In the genomic region with DNA sequence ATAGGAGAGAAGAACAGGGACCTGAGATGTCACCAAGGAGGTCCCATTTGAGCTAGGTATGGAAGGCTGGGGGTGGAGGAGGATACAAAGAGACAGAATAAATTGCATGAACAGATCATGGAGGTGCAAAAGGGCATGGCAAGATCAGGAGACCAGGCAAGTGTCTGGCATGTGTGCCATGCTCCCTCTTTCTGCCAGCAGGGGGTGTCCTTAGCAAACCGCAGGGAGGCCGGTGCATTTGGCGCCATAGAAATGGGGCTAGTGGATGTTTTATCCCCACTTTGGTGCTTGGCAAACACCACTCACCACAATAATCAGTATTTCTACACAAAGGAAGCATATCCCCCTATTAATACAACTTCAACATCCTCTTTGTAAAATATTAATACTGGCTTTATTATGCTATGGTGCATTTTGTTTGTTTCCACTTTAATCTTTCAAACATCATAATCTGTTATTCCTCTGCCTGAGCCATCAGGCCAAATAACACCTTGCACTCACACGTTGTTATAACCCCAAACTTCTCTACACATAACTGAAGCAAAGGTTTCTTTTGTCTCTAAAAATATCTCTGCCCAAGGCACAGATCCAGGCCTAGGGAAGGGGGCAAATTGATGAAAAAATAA, we compare ENCODE assay signal across 8 cellular contexts. TPM values are rescaled to one million over a fixed set of nuclear protein-coding genes. Genes with fewer than 3 reads are reported as not detected.
DNase-seq lines count a peak whose midpoint lies in the region; ATAC-seq and TF ChIP-seq lines count a peak whose summit lies in the region.

No MANE protein-coding gene starts in this region.

- 76% methylated on average over 4 of the region's 4 CpGs; no CpG with 5 or more reads in 1 of the 2 experiments for WGBS in endodermal cell (ENCODE audit: insufficient coverage in 1 of 2, insufficient read length in 1 of 2), 2 experiments
- 66 to 76% (median 71%) methylated on average over 4 of the region's 4 CpGs for WGBS in psoas muscle, 3 donors

- H3K4me1 ChIP-seq in endodermal cell (ENCODE audit: control insufficient read depth, insufficient read depth, low read length) (no peaks in the 10 kb centered on the region), psoas muscle (peaks cover 14% of the 10 kb centered on the region)

- ATAC-seq in psoas muscle (peak in 1 of 4 donors; percentile 33), HG03469 (IDR thresholded peaks at IDR 0.05; ENCODE audit: unreplicated experiment) (no peak), HG02840 (IDR thresholded peaks at IDR 0.05; ENCODE audit: low FRiP score, unreplicated experiment) (no peak)

- H3K4me3 Mint-ChIP-seq in endodermal cell: no peak overlapping the region

- H3K27ac Mint-ChIP-seq in endodermal cell: no peak overlapping the region

- H3K9me3 ChIP-seq in endodermal cell (ENCODE audit: control insufficient read depth, low read length) (no peaks in the 10 kb centered on the region), psoas muscle (no peaks in the 10 kb centered on the region)

- TF ChIP-seq CTCF in endodermal cell (conservative IDR thresholded peaks at IDR 0.05) (peak; percentile 79), psoas muscle (IDR thresholded peaks at IDR 0.05) (peak; percentile 49)

- intact Hi-C loops in psoas muscle (cut with DNase I): loop anchor here (2.0 to 10.0 kb wide), 5 partner anchors 57 to 927 kb away; a partner anchor contains a TSS

- no peaks in the 10 kb centered on the region for H3K36me3 Mint-ChIP-seq in endodermal cell (ENCODE audit: low read depth)

- DNase-seq in NCI-H510A treated with DMSO at 0.1 percent for 48 hours (lab: John Stamatoyannopoulos, UW) (peak; percentile 47), NCI-H510A (lab: John Stamatoyannopoulos, UW) (no peak), NCI-H345 treated with DMSO at 0.1 percent for 48 hours (lab: John Stamatoyannopoulos, UW; ENCODE audit: unreplicated experiment) (peak; percentile 65), endodermal cell (peak; percentile 80), psoas muscle (peak in 1 of 2 donors; percentile 63)
- DNase-seq in activated CD4-positive, alpha-beta T cell treated with anti-CD3 and anti-CD28 coated beads, Interleukin-2, amount 50 U/mL, for 1 hour: peak; percentile 64

- H3K27me3 Mint-ChIP-seq in endodermal cell (ENCODE audit: insufficient read depth): peaks cover 51% of the 10 kb centered on the region

- H3K36me3 ChIP-seq in endodermal cell (ENCODE audit: control insufficient read depth, insufficient read depth, low read length): no peaks in the 10 kb centered on the region
- H3K36me3 ChIP-seq in psoas muscle (ENCODE audit: insufficient read depth in 1 of 2, low read depth in 1 of 2): no peaks in the 10 kb centered on the region

- H3K9me3 Mint-ChIP-seq in endodermal cell: no peaks in the 10 kb centered on the region

- H3K27me3 ChIP-seq in endodermal cell (ENCODE audit: control insufficient read depth, insufficient read depth, low read length, poor library complexity, severe bottlenecking) (peaks cover 11% of the 10 kb centered on the region), psoas muscle (ENCODE audit: insufficient read depth in 3 of 3, low read length in 2 of 3) (no peaks in the 10 kb centered on the region)

- H3K4me1 Mint-ChIP-seq in endodermal cell: no peaks in the 10 kb centered on the region

- H3K27ac ChIP-seq in endodermal cell (ENCODE audit: low read depth, low read length) (no peak overlapping the region), psoas muscle (no peak overlapping the region)

- no peak overlapping the region for H3K9ac ChIP-seq in endodermal cell (ENCODE audit: extremely low read depth, low read length, poor library complexity, severe bottlenecking)

- H3K4me3 ChIP-seq in endodermal cell (ENCODE audit: low read length) (no peak overlapping the region), psoas muscle (no peak overlapping the region)

RNA-seq across cellular contexts. Expression of a gene that starts 25.9 kb away (rescaled TPM):
- total RNA-seq in endodermal cell (1 to 10 TPM; 3.7 to 7.5 TPM), psoas muscle (100 to 1,000 TPM in 3 of 4 donors, 10 to 100 TPM in 1; 78.5 to 420 (median 150) TPM)
- 25.5 TPM for polyA plus RNA-seq in endodermal cell (2013, experiment 1 of 2)
- 34.9 TPM for polyA plus RNA-seq in endodermal cell (2013, experiment 2 of 2)
- polyA plus RNA-seq in psoas muscle: 100 to 1,000 TPM; 295 to 506 (median 467) TPM

RNA-seq across cellular contexts. Expression of a gene that starts 30.9 kb away (rescaled TPM):
- total RNA-seq in endodermal cell: not detected
- not detected for polyA plus RNA-seq in endodermal cell (2013, experiment 1 of 2)
- polyA plus RNA-seq in endodermal cell (2013, experiment 2 of 2): not detected
- not detected for total RNA-seq in psoas muscle
- polyA plus RNA-seq in psoas muscle: not detected

RNA-seq across cellular contexts. Expression of a gene that starts 35.8 kb away (rescaled TPM):
- total RNA-seq in endodermal cell: 1 to 10 TPM; 4.9 to 6.2 TPM
- 24.8 TPM for polyA plus RNA-seq in endodermal cell (2013, experiment 1 of 2)
- polyA plus RNA-seq in endodermal cell (2013, experiment 2 of 2): 24.1 TPM
- 10 to 100 TPM; 27.0 to 54.7 (median 47.3) TPM for total RNA-seq in psoas muscle
- polyA plus RNA-seq in psoas muscle: 100 to 1,000 TPM in 1 of 3 donors, 10 to 100 TPM in 2; 75.2 to 155 (median 83.6) TPM

RNA-seq across cellular contexts. Expression of a gene that starts 39.2 kb away (rescaled TPM):
- not detected for total RNA-seq in endodermal cell
- polyA plus RNA-seq in endodermal cell (2013, experiment 1 of 2): 0.46 TPM
- 0.58 TPM for polyA plus RNA-seq in endodermal cell (2013, experiment 2 of 2)
- total RNA-seq in psoas muscle: 1 to 10 TPM in 2 of 4 donors, under 1 TPM in 2; 0.34 to 5.5 (median 0.86) TPM
- 1 to 10 TPM in 2 of 3 donors, under 1 TPM in 1; 0.77 to 6.6 (median 3.4) TPM for polyA plus RNA-seq in psoas muscle

RNA-seq across cellular contexts. Expression of a gene that starts 49.4 kb away (rescaled TPM):
- total RNA-seq in endodermal cell (not detected), psoas muscle (under 1 TPM in 1 of 4 donors, not detected in 3; 0.60 TPM)
- not detected for polyA plus RNA-seq in endodermal cell (2013, experiment 1 of 2)
- not detected for polyA plus RNA-seq in endodermal cell (2013, experiment 2 of 2)
- polyA plus RNA-seq in psoas muscle: not detected

Comparison
In these comparisons a context has a peak if more than half of its experiments do, and no peak if none do; other contexts are left out.
1. RNA of a gene that starts 25.9 kb away (total RNA-seq): 78.5 to 420 TPM in psoas muscle; 3.7 to 7.5 TPM in endodermal cell; every median in the first group is over 4 times any median in the second.